Comparison of ENCODE assay signal across 13 cellular contexts in the genomic region with DNA sequence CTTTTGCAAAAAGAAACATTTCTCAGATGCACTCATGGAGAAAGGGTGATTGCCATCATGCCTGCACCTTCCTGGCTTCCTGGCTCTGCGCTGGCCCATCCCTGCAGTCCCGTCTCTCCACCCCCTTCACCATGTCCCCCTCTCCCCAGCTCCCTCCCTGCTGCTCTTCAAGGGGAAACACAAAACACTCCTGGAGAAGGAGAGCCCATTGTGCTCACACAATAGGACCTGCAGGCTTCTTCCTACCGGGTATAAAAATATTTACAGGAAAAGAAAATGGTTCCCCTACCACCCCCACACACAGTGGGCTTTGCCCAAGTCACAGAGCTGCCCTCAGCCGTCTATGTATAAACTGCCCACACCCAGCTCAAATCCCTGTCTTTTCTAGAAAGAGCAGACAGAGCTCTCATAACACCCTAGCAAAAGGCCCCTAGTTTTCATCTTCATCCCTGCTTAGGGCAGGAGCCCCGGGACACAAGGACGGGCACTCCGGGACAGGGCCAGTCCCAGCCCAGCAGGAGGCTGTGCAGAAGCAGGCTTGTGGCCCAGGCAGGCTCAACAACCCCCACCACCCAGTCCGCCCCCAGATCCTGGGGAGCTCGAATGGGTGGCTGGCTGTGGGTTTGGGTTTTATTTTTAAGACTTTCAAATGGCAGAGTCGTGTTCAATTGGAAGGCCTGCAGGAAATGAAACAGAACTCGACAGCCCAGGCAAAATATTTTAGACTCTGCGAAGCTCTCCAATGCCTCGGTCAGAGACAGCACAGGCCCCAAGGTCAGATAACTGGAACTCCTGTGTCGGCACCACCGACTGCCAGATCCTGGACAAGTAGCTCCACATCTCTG.
DNase-seq lines count a peak whose midpoint lies in the region; ATAC-seq, FAIRE-seq and TF ChIP-seq lines count a peak whose summit lies in the region.
"Had no signal": no experiment of that assay in that cellular context is flagged by ENCODE, and none has a peak within 500 bp of the region (broad histone marks: within the 10 kb centered on the region; RNA-seq: fewer than 3 reads in every experiment).

No MANE protein-coding gene starts in this region.

- H3K79me2 ChIP-seq in endothelial cell of umbilical vein (ENCODE audit: control insufficient read depth, insufficient read depth, low read length): peaks cover 49% of the 10 kb centered on the region

- TF ChIP-seq POLR2A in endothelial cell of umbilical vein (IDR thresholded peaks at IDR 0.05; ENCODE audit: low read depth, low read length) (no peak), uterus (IDR thresholded peaks at IDR 0.05) (no peak)

- POLR2A ChIA-PET in activated naive CD8-positive, alpha-beta T cell treated with anti-CD3 and anti-CD28 coated beads, Interleukin-2, amount 10 ng/mL, durations not matched to agents 7 days and 5 days (lab: Charles Lee): no interaction called here
- POLR2A ChIA-PET in endothelial cell of umbilical vein (lab: Charles Lee): no interaction called here

- no peak overlapping the region for H2AFZ ChIP-seq in endothelial cell of umbilical vein (ENCODE audit: low read depth, low read length)

- H3K27ac Mint-ChIP-seq in activated naive CD8-positive, alpha-beta T cell treated with anti-CD3 and anti-CD28 coated beads, Interleukin-2, amount 10 ng/mL, durations not matched to agents 7 days and 5 days: peak overlapping the region; percentile 48
- no peak overlapping the region for H3K27ac Mint-ChIP-seq in activated naive CD8-positive, alpha-beta T cell treated with anti-CD3 and anti-CD28 coated beads, Interleukin-2, amount 50 U/mL, for 24 hours
- H3K27ac Mint-ChIP-seq in neural crest cell (ENCODE audit: unreplicated experiment): peak overlapping the region; percentile 6
- H3K27ac Mint-ChIP-seq: activated CD4-positive, alpha-beta T cell treated with anti-CD3 and anti-CD28 coated beads, Interleukin-2, amount 10 ng/mL, durations not matched to agents 24 days and 14 days; activated naive CD4-positive, alpha-beta T cell treated with anti-CD3 and anti-CD28 coated beads, Interleukin-2, amount 50 U/mL, for 24 hours had no signal

- H3K9ac ChIP-seq in endothelial cell of umbilical vein (replicated peaks; ENCODE audit: extremely low read depth, insufficient read depth, low read length): no peak overlapping the region
- H3K9ac ChIP-seq: SK-N-SH had no signal

- H3K9me3 ChIP-seq in endothelial cell of umbilical vein (replicated peaks; ENCODE audit: control insufficient read depth, insufficient read depth, low read length) (no peaks in the 10 kb centered on the region), uterus (no peaks in the 10 kb centered on the region)
- H3K9me3 ChIP-seq: SK-N-SH had no signal

- ATAC-seq in activated naive CD8-positive, alpha-beta T cell treated with anti-CD3 and anti-CD28 coated beads, Interleukin-2, amount 10 ng/mL, durations not matched to agents 7 days and 5 days (ENCODE audit: low read depth): no peak
- no peak for ATAC-seq in activated naive CD8-positive, alpha-beta T cell treated with anti-CD3 and anti-CD28 coated beads, Interleukin-2, amount 50 U/mL, for 24 hours
- no peak for ATAC-seq in GM21390 (IDR thresholded peaks at IDR 0.05; ENCODE audit: unreplicated experiment)

- no peak for TF ChIP-seq CTCF in endothelial cell of umbilical vein (IDR thresholded peaks at IDR 0.05; ENCODE audit: extremely low read depth in 1 of 2, insufficient read depth in 1 of 2, low read depth in 1 of 2, low read length in 2 of 2)
- no peak for TF ChIP-seq CTCF in neural crest cell (conservative IDR thresholded peaks at IDR 0.05)
- TF ChIP-seq CTCF in uterus (IDR thresholded peaks at IDR 0.05): no peak

- H3K9me3 Mint-ChIP-seq in activated naive CD8-positive, alpha-beta T cell treated with anti-CD3 and anti-CD28 coated beads, Interleukin-2, amount 10 ng/mL, durations not matched to agents 7 days and 5 days: peaks cover 13% of the 10 kb centered on the region
- H3K9me3 Mint-ChIP-seq in activated naive CD8-positive, alpha-beta T cell treated with anti-CD3 and anti-CD28 coated beads, Interleukin-2, amount 50 U/mL, for 24 hours: peaks cover 14% of the 10 kb centered on the region
- H3K9me3 Mint-ChIP-seq in neural crest cell: peaks cover 6% of the 10 kb centered on the region
- H3K9me3 Mint-ChIP-seq: activated naive CD4-positive, alpha-beta T cell treated with anti-CD3 and anti-CD28 coated beads, Interleukin-2, amount 50 U/mL, for 24 hours had no signal

- no peaks in the 10 kb centered on the region for H3K27me3 Mint-ChIP-seq in activated naive CD8-positive, alpha-beta T cell treated with anti-CD3 and anti-CD28 coated beads, Interleukin-2, amount 10 ng/mL, durations not matched to agents 7 days and 5 days
- no peaks in the 10 kb centered on the region for H3K27me3 Mint-ChIP-seq in activated naive CD8-positive, alpha-beta T cell treated with anti-CD3 and anti-CD28 coated beads, Interleukin-2, amount 50 U/mL, for 24 hours
- no peaks in the 10 kb centered on the region for H3K27me3 Mint-ChIP-seq in neural crest cell (ENCODE audit: low read depth)
- H3K27me3 Mint-ChIP-seq: activated CD4-positive, alpha-beta T cell treated with anti-CD3 and anti-CD28 coated beads, Interleukin-2, amount 10 ng/mL, durations not matched to agents 24 days and 14 days; activated naive CD4-positive, alpha-beta T cell treated with anti-CD3 and anti-CD28 coated beads, Interleukin-2, amount 50 U/mL, for 24 hours had no signal

- H3K27me3 ChIP-seq in endothelial cell of umbilical vein (ENCODE audit: control insufficient read depth in 2 of 2, insufficient read depth in 2 of 2, low read length in 2 of 2) (no peaks in the 10 kb centered on the region), uterus (no peaks in the 10 kb centered on the region)
- H3K27me3 ChIP-seq: neutrophil had no signal

- no peak for DNase-seq in activated naive CD8-positive, alpha-beta T cell treated with anti-CD3 and anti-CD28 coated beads, Interleukin-2, amount 10 ng/mL, durations not matched to agents 7 days and 5 days
- no peak for DNase-seq in activated naive CD8-positive, alpha-beta T cell treated with anti-CD3 and anti-CD28 coated beads, Interleukin-2, amount 50 U/mL, for 24 hours
- DNase-seq in endothelial cell of umbilical vein (ENCODE audit: low read depth, low spot score) (peak; percentile 88), neural crest cell (ENCODE audit: low read depth, low spot score) (no peak), uterus (peak in 1 of 2 donors; percentile 17), T-helper 9 cell (no peak), DMS153 treated with DMSO at 0.1 percent for 48 hours (lab: John Stamatoyannopoulos, UW; ENCODE audit: unreplicated experiment) (no peak)
- DNase-seq: activated CD4-positive, alpha-beta T cell treated with anti-CD3 and anti-CD28 coated beads, Interleukin-2, amount 10 ng/mL, durations not matched to agents 24 days and 14 days; NCI-H524; SK-N-SH had no signal

- no peaks in the 10 kb centered on the region for H4K20me1 ChIP-seq in endothelial cell of umbilical vein (replicated peaks; ENCODE audit: control insufficient read depth, extremely low read depth, insufficient read depth, low read length)

- peak overlapping the region; percentile 63 for H3K27ac ChIP-seq in endothelial cell of umbilical vein (ENCODE audit: insufficient read depth, low read depth, low read length)
- H3K27ac ChIP-seq in uterus: peak overlapping the region; percentile 46 to 72
- H3K27ac ChIP-seq: neutrophil had no signal

- CTCF ChIA-PET in endothelial cell of umbilical vein (lab: Charles Lee): interaction anchor here (0.7 to 2.3 kb wide), 14 partner anchors 9 to 402 kb away, joined by 3 to 9 read pairs (median 3); partner anchors contain the start of genes PIP5KL1 and TOR2A

- peaks cover 6% of the 10 kb centered on the region for H3K4me1 Mint-ChIP-seq in activated naive CD8-positive, alpha-beta T cell treated with anti-CD3 and anti-CD28 coated beads, Interleukin-2, amount 10 ng/mL, durations not matched to agents 7 days and 5 days
- no peaks in the 10 kb centered on the region for H3K4me1 Mint-ChIP-seq in activated naive CD8-positive, alpha-beta T cell treated with anti-CD3 and anti-CD28 coated beads, Interleukin-2, amount 50 U/mL, for 24 hours
- H3K4me1 Mint-ChIP-seq in neural crest cell: peaks cover 33% of the 10 kb centered on the region
- H3K4me1 Mint-ChIP-seq: activated naive CD4-positive, alpha-beta T cell treated with anti-CD3 and anti-CD28 coated beads, Interleukin-2, amount 50 U/mL, for 24 hours had no signal

- FAIRE-seq in endothelial cell of umbilical vein (lab: Jason Lieb, UNC): peak; percentile 80

- no peaks in the 10 kb centered on the region for H3K9me1 ChIP-seq in endothelial cell of umbilical vein (replicated peaks; ENCODE audit: control insufficient read depth, extremely low read depth, insufficient read depth, low read length)

- H3K4me3 Mint-ChIP-seq in activated naive CD8-positive, alpha-beta T cell treated with anti-CD3 and anti-CD28 coated beads, Interleukin-2, amount 10 ng/mL, durations not matched to agents 7 days and 5 days: no peak overlapping the region
- no peak overlapping the region for H3K4me3 Mint-ChIP-seq in activated naive CD8-positive, alpha-beta T cell treated with anti-CD3 and anti-CD28 coated beads, Interleukin-2, amount 50 U/mL, for 24 hours
- H3K4me3 Mint-ChIP-seq in neural crest cell: no peak overlapping the region
- H3K4me3 Mint-ChIP-seq: activated CD4-positive, alpha-beta T cell treated with anti-CD3 and anti-CD28 coated beads, Interleukin-2, amount 10 ng/mL, durations not matched to agents 24 days and 14 days; activated naive CD4-positive, alpha-beta T cell treated with anti-CD3 and anti-CD28 coated beads, Interleukin-2, amount 50 U/mL, for 24 hours had no signal

- H3K36me3 Mint-ChIP-seq in activated naive CD8-positive, alpha-beta T cell treated with anti-CD3 and anti-CD28 coated beads, Interleukin-2, amount 10 ng/mL, durations not matched to agents 7 days and 5 days: peaks cover 47% of the 10 kb centered on the region
- H3K36me3 Mint-ChIP-seq in activated naive CD8-positive, alpha-beta T cell treated with anti-CD3 and anti-CD28 coated beads, Interleukin-2, amount 50 U/mL, for 24 hours (ENCODE audit: low read depth): peaks cover 18% of the 10 kb centered on the region
- peaks cover 28% of the 10 kb centered on the region for H3K36me3 Mint-ChIP-seq in neural crest cell (ENCODE audit: low read depth)

- BruUV-seq in endothelial cell of umbilical vein (replicated peaks; lab: Mats Ljungman, UMichigan): no TSS peak

- dilution Hi-C loops in endothelial cell of umbilical vein (cut with MboI; ENCODE audit: extremely low pct_ligation_motif_present, low sequenced_read_pairs): no loop called here

- H3K4me1 ChIP-seq in endothelial cell of umbilical vein (ENCODE audit: control insufficient read depth, extremely low read depth, insufficient read depth, low read length) (peaks cover 32% of the 10 kb centered on the region), uterus (no peaks in the 10 kb centered on the region)

- intact Hi-C loops in endothelial cell of umbilical vein (cut with micrococcal nuclease): loop anchor here (1.0 to 10.0 kb wide), 3 partner anchors 9 to 386 kb away; partner anchors contain the start of gene ST6GALNAC4
- intact Hi-C loops in uterus (cut with DNase I; ENCODE audit: low total_unique reads): no loop called here

- H3K4me3 ChIP-seq in endothelial cell of umbilical vein (replicated peaks in 1 of 3; ENCODE audit: insufficient read depth in 1 of 3, low read depth in 1 of 3, low read length in 3 of 3): no peak overlapping the region
- H3K4me3 ChIP-seq in uterus: no peak overlapping the region

- no peak overlapping the region for H3K4me2 ChIP-seq in endothelial cell of umbilical vein (ENCODE audit: insufficient read depth, low read length)
- H3K4me2 ChIP-seq: SK-N-SH had no signal

- H3K36me3 ChIP-seq in endothelial cell of umbilical vein (ENCODE audit: control insufficient read depth in 2 of 2, extremely low read depth in 1 of 2, insufficient read depth in 2 of 2, low read length in 2 of 2) (peaks cover 19 to 21% of the 10 kb centered on the region in 2 experiments), uterus (no peaks in the 10 kb centered on the region)
- H3K36me3 ChIP-seq: neutrophil had no signal
